In genomic region chr4:53943345-53944085, GRCh38 we compare ENCODE assay signal across 12 cellular contexts.
A peak's percentile ranks its signal among the peaks of the same experiment; 100 is the strongest.
DNase-seq lines count a peak whose midpoint lies in the region; ATAC-seq and TF ChIP-seq lines count a peak whose summit lies in the region.
"Had no signal": no experiment of that assay in that cellular context is flagged by ENCODE, and none has a peak within 500 bp of the region (broad histone marks: within the 10 kb centered on the region; RNA-seq: fewer than 3 reads in every experiment).

No MANE protein-coding gene starts in this region.

- ATAC-seq in RWPE2 (ENCODE audit: low read depth) (peak; percentile 97), HG03159 (IDR thresholded peaks at IDR 0.05; ENCODE audit: unreplicated experiment) (no peak)

- H3K9me3 ChIP-seq in RWPE2 (ENCODE audit: severe bottlenecking) (peaks cover 4% of the 10 kb centered on the region), thyroid gland (no peaks in the 10 kb centered on the region)

- H2AFZ ChIP-seq in ACC112 (ENCODE audit: low read length, unreplicated experiment): no peak overlapping the region

- H3K36me3 ChIP-seq in ACC112 (ENCODE audit: insufficient read depth, low read length): no peaks in the 10 kb centered on the region
- H3K36me3 ChIP-seq in RWPE2 (ENCODE audit: low read depth): no peaks in the 10 kb centered on the region
- H3K36me3 ChIP-seq in thyroid gland: no peaks in the 10 kb centered on the region
- H3K36me3 ChIP-seq: BLaER1 treated with 17β-estradiol and CSF1 and Interleukin-3, amounts not matched to agents 10 nM and 100 nM had no signal

- peaks cover 24% of the 10 kb centered on the region for H3K4me1 ChIP-seq in ACC112 (ENCODE audit: control insufficient read depth, insufficient read depth, low read length, unreplicated experiment)
- H3K4me1 ChIP-seq in RWPE2 (ENCODE audit: insufficient read depth, poor library complexity, severe bottlenecking): peaks cover 14% of the 10 kb centered on the region
- H3K4me1 ChIP-seq in thyroid gland: no peaks in the 10 kb centered on the region

- WGBS in thyroid gland, 2 donors: 81 to 83% methylated on average over 2 of the region's 2 CpGs

- H3K4me3 ChIP-seq in ACC112 (ENCODE audit: low read depth, low read length) (0 out of 2 replicates have a peak overlapping the region, but pooled peaks have one; percentile 1), RWPE2 (ENCODE audit: severe bottlenecking) (no peak overlapping the region), foreskin fibroblast (ENCODE audit: low read depth in 1 of 2, low read length in 2 of 2) (no peak overlapping the region), thyroid gland (replicated peaks in 1 of 3) (no peak overlapping the region)
- H3K4me3 ChIP-seq: BLaER1 treated with 17β-estradiol and CSF1 and Interleukin-3, amounts not matched to agents 10 nM and 100 nM had no signal

- TF ChIP-seq CTCF in RWPE2 (IDR thresholded peaks at IDR 0.05; ENCODE audit: poor library complexity, severe bottlenecking) (no peak), foreskin fibroblast (IDR thresholded peaks at IDR 0.05; ENCODE audit: low read depth, low read length) (no peak), thyroid gland (IDR thresholded peaks at IDR 0.05) (no peak)

- H3K27me3 ChIP-seq in ACC112 (ENCODE audit: insufficient read depth, low read length) (no peaks in the 10 kb centered on the region), RWPE2 (ENCODE audit: insufficient read depth, poor library complexity, severe bottlenecking) (no peaks in the 10 kb centered on the region), thyroid gland (no peaks in the 10 kb centered on the region)
- H3K27me3 ChIP-seq: BLaER1 treated with 17β-estradiol and CSF1 and Interleukin-3, amounts not matched to agents 10 nM and 100 nM had no signal

- no peak for TF ChIP-seq POLR2A in thyroid gland (IDR thresholded peaks at IDR 0.05)

- peak; percentile 97 for DNase-seq in HT1080 (ENCODE audit: low read depth)
- DNase-seq in RWPE2 (ENCODE audit: low spot score): no peak
- peak; percentile 80 to 88 for DNase-seq in foreskin fibroblast
- no peak for DNase-seq in thyroid gland
- no peak for DNase-seq in MV-4-11 (lab: John Stamatoyannopoulos, UW)
- DNase-seq in stimulated activated CD4-positive, alpha-beta T cell treated with anti-CD3 and anti-CD28 coated beads, Interleukin-2, amount 100 ng/mL, for 48 hours: no peak
- DNase-seq: NCI-H2107, occipital lobe, T-helper 1 cell had no signal

- intact Hi-C loops in thyroid gland (cut with DNase I): no loop called here

- peak overlapping the region; percentile 46 for H3K27ac ChIP-seq in ACC112 (ENCODE audit: low read depth, low read length)
- H3K27ac ChIP-seq in RWPE2 (ENCODE audit: poor library complexity, severe bottlenecking): peak overlapping the region; percentile 67
- H3K27ac ChIP-seq in thyroid gland: no peak overlapping the region
- H3K27ac ChIP-seq: BLaER1 treated with 17β-estradiol and CSF1 and Interleukin-3, amounts not matched to agents 10 nM and 100 nM had no signal

- no peaks in the 10 kb centered on the region for H3K79me2 ChIP-seq in ACC112 (ENCODE audit: control insufficient read depth, insufficient read depth, low read length, unreplicated experiment)

Comparison
In these comparisons a context has a peak if more than half of its experiments do, and no peak if none do; other contexts are left out.
1. H3K27ac ChIP-seq: peak in ACC112 (single experiment) and RWPE2 (single experiment); none in thyroid gland (0 of 3).
2. DNase-seq: peak in HT1080 (single experiment) and foreskin fibroblast (2 of 2); none in RWPE2 (single experiment), thyroid gland (0 of 2), MV-4-11 (single experiment) and stimulated activated CD4-positive, alpha-beta T cell treated with anti-CD3 and anti-CD28 coated beads, Interleukin-2, amount 100 ng/mL, for 48 hours (0 of 2).